17 cellular contexts compared by ENCODE assay signal in genomic region chr13:34065915-34066314, GRCh38.
"Had no signal": no experiment of that assay in that cellular context is flagged by ENCODE, and none has a peak within 500 bp of the region (broad histone marks: within the 10 kb centered on the region; RNA-seq: fewer than 3 reads in every experiment).

No MANE protein-coding gene starts in this region.

- H3K27me3 Mint-ChIP-seq: activated CD4-positive, alpha-beta memory T cell treated with anti-CD3 and anti-CD28 coated beads, Interleukin-2, amount 10 ng/mL, durations not matched to agents 7 days and 5 days had no signal

- H3K4me1 Mint-ChIP-seq: activated CD4-positive, alpha-beta memory T cell treated with anti-CD3 and anti-CD28 coated beads, Interleukin-2, amount 10 ng/mL, durations not matched to agents 7 days and 5 days had no signal

- H3K9me3 Mint-ChIP-seq: activated CD4-positive, alpha-beta memory T cell treated with anti-CD3 and anti-CD28 coated beads, Interleukin-2, amount 10 ng/mL, durations not matched to agents 7 days and 5 days had no signal

- H3K4me1 ChIP-seq: esophagus squamous epithelium, left ventricle myocardium inferior, pancreas, stomach, uterus had no signal

- H3K9me3 ChIP-seq: esophagus squamous epithelium, left ventricle myocardium inferior, pancreas, stomach, thoracic aorta, uterus had no signal

- H3K27ac ChIP-seq: brain microvascular endothelial cell, esophagus squamous epithelium, left ventricle myocardium inferior, neural progenitor cell, pancreas, stomach, thoracic aorta, uterus had no signal

- H3K27me3 ChIP-seq: brain microvascular endothelial cell, esophagus squamous epithelium, neural progenitor cell, pancreas, stomach, uterus had no signal

- H3K27ac Mint-ChIP-seq: activated CD4-positive, alpha-beta memory T cell treated with anti-CD3 and anti-CD28 coated beads, Interleukin-2, amount 10 ng/mL, durations not matched to agents 7 days and 5 days; activated naive CD8-positive, alpha-beta T cell had no signal

- H3K4me3 ChIP-seq: esophagus squamous epithelium, left ventricle myocardium inferior, neural progenitor cell, pancreas, stomach, thoracic aorta, uterus had no signal

- H3K4me3 Mint-ChIP-seq: activated CD4-positive, alpha-beta memory T cell treated with anti-CD3 and anti-CD28 coated beads, Interleukin-2, amount 10 ng/mL, durations not matched to agents 7 days and 5 days; activated naive CD8-positive, alpha-beta T cell; neural progenitor cell had no signal

- DNase-seq: activated CD4-positive, alpha-beta memory T cell treated with anti-CD3 and anti-CD28 coated beads, Interleukin-2, amount 10 ng/mL, durations not matched to agents 7 days and 5 days; activated gamma-delta T cell; activated T-cell treated with anti-CD3 and anti-CD28 coated beads, Interleukin-2, amount 50 U/mL, for 48 hours; amygdala; brain microvascular endothelial cell; esophagus squamous epithelium; foreskin fibroblast; left ventricle myocardium inferior; pancreas; stimulated activated CD4-positive, alpha-beta T cell treated with anti-CD3 and anti-CD28 coated beads, Interleukin-15, amount 100 ng/mL, for 24 hours; stimulated activated CD4-positive, alpha-beta T cell treated with anti-CD3 and anti-CD28 coated beads, Interleukin-4, amount 100 ng/mL, for 24 hours; stomach; T-helper 9 cell; uterus had no signal

- H3K36me3 Mint-ChIP-seq: activated naive CD8-positive, alpha-beta T cell; neural progenitor cell had no signal

- H2AFZ ChIP-seq: neural progenitor cell had no signal

- H3K9ac ChIP-seq: neural progenitor cell had no signal

- H3K36me3 ChIP-seq: brain microvascular endothelial cell, esophagus squamous epithelium, left ventricle myocardium inferior, neural progenitor cell, pancreas, stomach, thoracic aorta, uterus had no signal

- ATAC-seq: pancreas had no signal
